ENCODE assay signal across 1 cellular context in the genomic region with DNA sequence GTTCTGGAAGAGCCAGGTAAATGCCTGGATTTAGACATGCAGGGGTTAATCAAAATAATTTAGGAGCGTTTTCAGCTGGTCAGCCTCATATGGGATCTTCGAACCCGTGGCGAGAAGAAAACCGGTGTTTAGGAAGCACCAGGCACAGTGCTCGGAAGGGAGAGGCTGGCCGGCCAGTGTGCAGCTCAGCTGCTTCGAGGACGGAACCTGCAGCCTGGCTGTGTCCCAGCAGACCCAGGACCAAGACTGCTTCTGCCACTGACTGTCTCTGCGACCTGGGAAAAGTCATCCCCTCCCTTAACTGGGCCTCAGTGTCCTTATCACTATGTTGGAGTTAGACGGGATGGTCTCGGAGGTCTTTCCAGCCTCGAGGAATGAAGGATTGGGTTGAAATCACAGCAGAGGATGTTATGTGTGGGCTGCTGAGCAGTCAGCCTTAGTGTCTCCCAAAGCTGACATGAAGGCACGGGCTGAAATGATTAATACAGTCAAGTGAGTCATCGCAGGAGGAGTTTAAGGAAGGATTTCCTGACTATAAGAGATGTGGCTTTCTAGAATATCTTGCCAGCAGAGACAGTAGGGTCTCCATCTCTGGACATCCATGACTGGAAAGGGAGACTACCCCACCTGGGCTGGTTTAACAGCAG.
TF ChIP-seq lines count a peak whose summit lies in the region.

No MANE protein-coding gene starts in this region.

TF ChIP-seq in HepG2, 621 proteins besides CTCF, POLR2A, EP300 and RAD21:
- TF ChIP-seq ZNF678 (CRISPR knock-in tag; IDR thresholded peaks at IDR 0.05), result no peak
- no peak for TF ChIP-seq SMARCE1 (IDR thresholded peaks at IDR 0.05; ENCODE audit: borderline replicate concordance)
